8 cellular contexts compared by ENCODE assay signal in genomic region chr2:54680397-54681032, GRCh38. TPM values are rescaled to one million over a fixed set of nuclear protein-coding genes. Genes with fewer than 3 reads are reported as not detected.
DNase-seq lines count a peak whose midpoint lies in the region; ATAC-seq and TF ChIP-seq lines count a peak whose summit lies in the region.

No MANE protein-coding gene starts in this region.

- peak; percentile 88 for ATAC-seq in HG02852 (IDR thresholded peaks at IDR 0.05; ENCODE audit: unreplicated experiment)
- ATAC-seq in SK-N-SH treated with all-trans-retinoic acid at 6 μM for 48 hours: peak; percentile 47
- ATAC-seq in naive thymus-derived CD4-positive, alpha-beta T cell: peak; percentile 24

- no peaks in the 10 kb centered on the region for H3K27me3 ChIP-seq in naive thymus-derived CD4-positive, alpha-beta T cell (ENCODE audit: control insufficient read depth in 2 of 2, insufficient read depth in 2 of 2, low read length in 2 of 2)
- no peaks in the 10 kb centered on the region for H3K27me3 ChIP-seq in brain microvascular endothelial cell (replicated peaks)
- H3K27me3 ChIP-seq in MG63: no peaks in the 10 kb centered on the region

- H3K27ac ChIP-seq in naive thymus-derived CD4-positive, alpha-beta T cell (ENCODE audit: low read depth, low read length): no peak overlapping the region
- H3K27ac ChIP-seq in brain microvascular endothelial cell: no peak overlapping the region

- peaks cover 0 to 3% (median 0%) of the 10 kb centered on the region in 11 donors for H3K9me3 Mint-ChIP-seq in naive thymus-derived CD4-positive, alpha-beta T cell

- no peak for TF ChIP-seq CTCF in brain microvascular endothelial cell (IDR thresholded peaks at IDR 0.05; ENCODE audit: low read depth, low read length, missing control alignments)

- DNase-seq in NOMO-1 treated with DMSO at 0.1 percent for 48 hours (lab: John Stamatoyannopoulos, UW; ENCODE audit: unreplicated experiment) (peak; percentile 58), NOMO-1 treated with dmso at 0.1 percent for 144 hours (lab: John Stamatoyannopoulos, UW; ENCODE audit: unreplicated experiment) (no peak), brain microvascular endothelial cell (no peak), midbrain (lab: John Stamatoyannopoulos, UW) (no peak), MG63 (no peak)
- peak in 1 of 9 donors; percentile 53 for DNase-seq in naive thymus-derived CD4-positive, alpha-beta T cell

- H3K4me1 Mint-ChIP-seq in naive thymus-derived CD4-positive, alpha-beta T cell: peaks cover 4 to 58% (median 7%) of the 10 kb centered on the region in 7 donors

- POLR2A ChIA-PET in naive thymus-derived CD4-positive, alpha-beta T cell (lab: Charles Lee): interaction anchor here (0.7 kb wide), 1 partner anchor 118 kb away, joined by 4 read pairs; no protein-coding TSS in a partner anchor

- H3K4me1 ChIP-seq in naive thymus-derived CD4-positive, alpha-beta T cell (ENCODE audit: control insufficient read depth in 2 of 2, insufficient read depth in 2 of 2, low read length in 2 of 2): no peaks in the 10 kb centered on the region

- no peak overlapping the region for H3K4me3 ChIP-seq in naive thymus-derived CD4-positive, alpha-beta T cell (ENCODE audit: low read length)
- H3K4me3 ChIP-seq in brain microvascular endothelial cell (ENCODE audit: low read depth, low read length) (no peak overlapping the region), MG63 (no peak overlapping the region)

- peaks cover 0 to 51% (median 4%) of the 10 kb centered on the region in 5 donors for H3K27me3 Mint-ChIP-seq in naive thymus-derived CD4-positive, alpha-beta T cell

- in situ Hi-C loops in brain microvascular endothelial cell (cut with HindIII; ENCODE audit: low pct_ligation_motif_present, low sequenced_read_pairs): no loop called here

- no peaks in the 10 kb centered on the region for H3K9me3 ChIP-seq in naive thymus-derived CD4-positive, alpha-beta T cell (ENCODE audit: control insufficient read depth in 2 of 3, low read length in 3 of 3)
- no peaks in the 10 kb centered on the region for H3K9me3 ChIP-seq in MG63

- CTCF ChIA-PET in naive thymus-derived CD4-positive, alpha-beta T cell (lab: Charles Lee): no interaction called here

- peak overlapping the region in 1 of 9 donors; percentile 82 for H3K27ac Mint-ChIP-seq in naive thymus-derived CD4-positive, alpha-beta T cell

- H3K36me3 ChIP-seq in naive thymus-derived CD4-positive, alpha-beta T cell (ENCODE audit: control insufficient read depth in 2 of 3, insufficient read depth in 3 of 3, low read length in 3 of 3): no peaks in the 10 kb centered on the region
- H3K36me3 ChIP-seq in brain microvascular endothelial cell (replicated peaks) (no peaks in the 10 kb centered on the region), MG63 (no peaks in the 10 kb centered on the region)

- peak overlapping the region in 1 of 10 donors; percentile 91 for H3K4me3 Mint-ChIP-seq in naive thymus-derived CD4-positive, alpha-beta T cell

- intact Hi-C loops in naive thymus-derived CD4-positive, alpha-beta T cell (cut with micrococcal nuclease): loop anchor here in 1 of 2 donors (1.0 to 2.0 kb wide), 2 partner anchors 24 to 43 kb away; partner anchors contain the start of gene EML6

- H3K36me3 Mint-ChIP-seq in naive thymus-derived CD4-positive, alpha-beta T cell: peaks cover 0 to 8% (median 0%) of the 10 kb centered on the region in 5 donors

TF ChIP-seq in SK-N-SH treated with all-trans-retinoic acid at 6 μM for 48 hours, 23 proteins besides CTCF, POLR2A, EP300 and RAD21:
- TF ChIP-seq CREB5 (CRISPR knock-in tag; IDR thresholded peaks at IDR 0.05; ENCODE audit: low read depth) (no peak), TSHZ2 (CRISPR knock-in tag; IDR thresholded peaks at IDR 0.05) (no peak), POU6F1 (CRISPR knock-in tag; IDR thresholded peaks at IDR 0.05; ENCODE audit: borderline replicate concordance, low read depth) (no peak), RARB (CRISPR knock-in tag; IDR thresholded peaks at IDR 0.05) (no peak), CSRNP3 (CRISPR knock-in tag; IDR thresholded peaks at IDR 0.05) (no peak), TCF4 (CRISPR knock-in tag; IDR thresholded peaks at IDR 0.05; ENCODE audit: borderline replicate concordance) (no peak), ESRRG (CRISPR knock-in tag; IDR thresholded peaks at IDR 0.05) (no peak), ZFP3 (CRISPR knock-in tag; IDR thresholded peaks at IDR 0.05) (no peak), OSR1 (CRISPR knock-in tag; IDR thresholded peaks at IDR 0.05) (no peak), ZNF8 (CRISPR knock-in tag; IDR thresholded peaks at IDR 0.05) (no peak), CSDC2 (CRISPR knock-in tag; IDR thresholded peaks at IDR 0.05) (no peak), TOX (CRISPR knock-in tag; IDR thresholded peaks at IDR 0.05; ENCODE audit: borderline replicate concordance) (no peak), ISL1 (CRISPR knock-in tag; IDR thresholded peaks at IDR 0.05) (no peak), ZC3H10 (CRISPR knock-in tag; IDR thresholded peaks at IDR 0.05) (no peak), ARNTL (CRISPR knock-in tag; IDR thresholded peaks at IDR 0.05; ENCODE audit: borderline replicate concordance, low read depth) (no peak)

RNA-seq across cellular contexts. Expression of gene EML6, which starts 42.9 kb away (rescaled TPM):
- total RNA-seq in naive thymus-derived CD4-positive, alpha-beta T cell: 1 to 10 TPM in 3 of 5 experiments, under 1 TPM in 2; 0.32 to 2.5 (median 1.5) TPM
- polyA plus RNA-seq in naive thymus-derived CD4-positive, alpha-beta T cell: not detected
- total RNA-seq in MG63 (2014; rRNA removed; shearing (Covaris generic); ENCODE audit: low replicate concordance): 0.52 TPM in 1 of 2 replicates, not detected in the other

Comparison
In these comparisons a context has a peak if more than half of its experiments do, and no peak if none do; other contexts are left out.
1. ATAC-seq: peak in every context shown above with its lines; median percentile 88 in HG02852; 47 in SK-N-SH treated with all-trans-retinoic acid at 6 μM for 48 hours; 24 in naive thymus-derived CD4-positive, alpha-beta T cell.